1 cellular context compared by ENCODE assay signal in genomic region chr1:230112131-230112701, GRCh38.
TF ChIP-seq lines count a peak whose summit lies in the region.

No MANE protein-coding gene starts in this region.

TF ChIP-seq in K562, 482 proteins besides CTCF, POLR2A, EP300 and RAD21:
- no peak for TF ChIP-seq CEBPZ (IDR thresholded peaks at IDR 0.05; ENCODE audit: borderline replicate concordance, low read depth, low read length)
- no peak for TF ChIP-seq SMAD3 (CRISPR knock-in tag; conservative IDR thresholded peaks at IDR 0.05)
- TF ChIP-seq ZNF584 (CRISPR knock-in tag; IDR thresholded peaks at IDR 0.05; ENCODE audit: low read depth), result no peak
- no peak for TF ChIP-seq TFAM (CRISPR knock-in tag; conservative IDR thresholded peaks at IDR 0.05)
- TF ChIP-seq NRF1 (conservative IDR thresholded peaks at IDR 0.05 in 1 of 2, IDR thresholded peaks at IDR 0.05 in 1 of 2), result peak; percentile 17 to 33; a peak in 3 of 4 replicates
- no peak for TF ChIP-seq THRAP3 (IDR thresholded peaks at IDR 0.05; ENCODE audit: borderline replicate concordance)
- no peak for TF ChIP-seq ZNF583 (CRISPR knock-in tag; IDR thresholded peaks at IDR 0.05)
- no peak for TF ChIP-seq HMBOX1 (IDR thresholded peaks at IDR 0.05)
- no peak for TF ChIP-seq STAT5B (CRISPR knock-in tag; IDR thresholded peaks at IDR 0.05)
- TF ChIP-seq ZNF740 (CRISPR knock-in tag; IDR thresholded peaks at IDR 0.05), result peak; percentile 86
- TF ChIP-seq ZNF740 (tag; IDR thresholded peaks at IDR 0.05), result peak in 1 of 2 experiments; percentile 59; a peak in 1 of 4 replicates
- TF ChIP-seq CXXC5 (CRISPR knock-in tag; IDR thresholded peaks at IDR 0.05), result 0 out of 2 replicates have a peak, but pooled peaks have one; percentile 32
- no peak for TF ChIP-seq GTF3C2 (IDR thresholded peaks at IDR 0.05; ENCODE audit: borderline replicate concordance, extremely low read depth, insufficient read length)
- TF ChIP-seq RHOXF2B (CRISPR knock-in tag; conservative IDR thresholded peaks at IDR 0.05), result no peak
- no peak for TF ChIP-seq ZNF76 (CRISPR knock-in tag; IDR thresholded peaks at IDR 0.05; ENCODE audit: borderline replicate concordance)
- TF ChIP-seq CREB3 (tag; conservative IDR thresholded peaks at IDR 0.05; ENCODE audit: low read depth), result no peak
- TF ChIP-seq RFX1 (IDR thresholded peaks at IDR 0.05), result no peak
- no peak for TF ChIP-seq HEY1 (CRISPR knock-in tag; IDR thresholded peaks at IDR 0.05; ENCODE audit: borderline replicate concordance)
- no peak for TF ChIP-seq HNRNPUL1 (IDR thresholded peaks at IDR 0.05; ENCODE audit: low read length)
- TF ChIP-seq IRF1 (CRISPR knock-in tag; IDR thresholded peaks at IDR 0.05; ENCODE audit: borderline replicate concordance), result no peak
- TF ChIP-seq CBFA2T3 (IDR thresholded peaks at IDR 0.05), result peak; percentile 70
- peak; percentile 49 for TF ChIP-seq CBFA2T2 (conservative IDR thresholded peaks at IDR 0.05)
- TF ChIP-seq ILK (tag; IDR thresholded peaks at IDR 0.05; ENCODE audit: borderline replicate concordance, low read depth), result no peak
- TF ChIP-seq HINFP (tag; conservative IDR thresholded peaks at IDR 0.05; ENCODE audit: low read depth), result no peak
- TF ChIP-seq SMARCE1 (IDR thresholded peaks at IDR 0.05), result no peak
- TF ChIP-seq PBX2 (CRISPR knock-in tag; IDR thresholded peaks at IDR 0.05; ENCODE audit: low read depth), result no peak
- TF ChIP-seq PBX2 (tag; conservative IDR thresholded peaks at IDR 0.05; ENCODE audit: low read depth), result no peak
- no peak for TF ChIP-seq SMAD4 (CRISPR knock-in tag; conservative IDR thresholded peaks at IDR 0.05)
- TF ChIP-seq STAG1 (CRISPR knock-in tag; IDR thresholded peaks at IDR 0.05; ENCODE audit: borderline replicate concordance), result no peak
- TF ChIP-seq TEAD4 (IDR thresholded peaks at IDR 0.05; ENCODE audit: low read length), result 0 out of 2 replicates have a peak, but pooled peaks have one; percentile 29
- TF ChIP-seq TEAD4 (CRISPR knock-in tag; IDR thresholded peaks at IDR 0.05; ENCODE audit: borderline replicate concordance), result no peak
- TF ChIP-seq HBP1 (CRISPR knock-in tag; IDR thresholded peaks at IDR 0.05), result no peak
- TF ChIP-seq ZNF140 (CRISPR knock-in tag; IDR thresholded peaks at IDR 0.05), result no peak
- no peak for TF ChIP-seq CHCHD3 (CRISPR knock-in tag; IDR thresholded peaks at IDR 0.05)
- peak; percentile 19; the same call in 1 of the 2 replicates for TF ChIP-seq MAX (CRISPR knock-in tag; IDR thresholded peaks at IDR 0.05)
- no peak for TF ChIP-seq ZNF639 (CRISPR knock-in tag; conservative IDR thresholded peaks at IDR 0.05 in 1 of 2, IDR thresholded peaks at IDR 0.05 in 1 of 2)
- peak; percentile 87 for TF ChIP-seq VEZF1 (CRISPR knock-in tag; IDR thresholded peaks at IDR 0.05)
- no peak for TF ChIP-seq HOXB6 (CRISPR knock-in tag; IDR thresholded peaks at IDR 0.05; ENCODE audit: borderline replicate concordance)
- TF ChIP-seq ZNF263 (CRISPR knock-in tag; IDR thresholded peaks at IDR 0.05; ENCODE audit: borderline replicate concordance), result 0 out of 2 replicates have a peak, but pooled peaks have one; percentile 17
TF ChIP-seq in K562: peak in this region for 9.
